Comparison of ENCODE assay signal across 17 cellular contexts in the genomic region with DNA sequence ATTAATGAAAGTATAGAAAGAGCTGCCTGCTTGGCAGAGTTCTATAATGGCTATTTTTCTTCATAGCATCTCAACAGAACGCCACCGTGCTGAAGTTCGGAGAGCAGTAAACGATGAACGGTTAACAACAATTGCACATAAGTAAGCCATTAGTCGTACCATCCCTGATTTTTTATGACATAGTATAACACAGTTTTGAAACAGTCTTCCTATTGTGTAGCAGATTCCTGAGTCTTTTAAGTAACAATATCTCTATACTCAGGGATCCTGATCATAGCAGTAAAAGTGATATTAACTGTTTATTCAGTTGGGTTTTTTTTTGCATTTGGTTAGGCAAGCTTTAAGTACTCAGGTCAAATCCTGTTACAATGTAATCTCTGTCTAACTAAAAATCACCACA. TPM values are rescaled to one million over a fixed set of nuclear protein-coding genes. Genes with fewer than 3 reads are reported as not detected.
A peak's percentile ranks its signal among the peaks of the same experiment; 100 is the strongest.
DNase-seq lines count a peak whose midpoint lies in the region; ATAC-seq and TF ChIP-seq lines count a peak whose summit lies in the region.
"Had no signal": no experiment of that assay in that cellular context is flagged by ENCODE, and none has a peak within 500 bp of the region (broad histone marks: within the 10 kb centered on the region; RNA-seq: fewer than 3 reads in every experiment).

No MANE protein-coding gene starts in this region.

- in situ Hi-C loops in SK-MEL-5 (cut with HindIII; ENCODE audit: low pct_unique_long_range_greater_than_20kb, low sequenced_read_pairs): no loop called here

- intact Hi-C loops in left ventricle myocardium inferior (cut with micrococcal nuclease): no loop called here

- H3K4me3 ChIP-seq in cardiac muscle cell (no peak overlapping the region), left ventricle myocardium inferior (no peak overlapping the region), mesendoderm (ENCODE audit: low read length) (no peak overlapping the region)
- H3K4me3 ChIP-seq: K562, PC-9 had no signal

- H2BK15ac ChIP-seq in mesendoderm (replicated peaks; ENCODE audit: low read depth): no peak overlapping the region

- peak overlapping the region; percentile 91 for H3K27ac ChIP-seq in cardiac muscle cell
- no peak overlapping the region for H3K27ac ChIP-seq in left ventricle myocardium inferior (replicated peaks)
- H3K27ac ChIP-seq in mesendoderm (ENCODE audit: low read depth, low read length): no peak overlapping the region
- H3K27ac ChIP-seq: 22Rv1, PC-9 had no signal

- no peak overlapping the region for H3K56ac ChIP-seq in mesendoderm (ENCODE audit: low read length)

- H4K8ac ChIP-seq in mesendoderm (ENCODE audit: low read depth, low read length): no peak overlapping the region

- H2BK120ac ChIP-seq in mesendoderm (ENCODE audit: low read depth, low read length): no peak overlapping the region

- H3K27me3 ChIP-seq in cardiac muscle cell: no peaks in the 10 kb centered on the region
- no peaks in the 10 kb centered on the region for H3K27me3 ChIP-seq in left ventricle myocardium inferior (ENCODE audit: low read depth)
- H3K27me3 ChIP-seq in mesendoderm (ENCODE audit: insufficient read depth, low read length, poor library complexity): no peaks in the 10 kb centered on the region

- H3K18ac ChIP-seq in mesendoderm (ENCODE audit: low read length): peak overlapping the region; percentile 60

- TF ChIP-seq CTCF in cardiac muscle cell (IDR thresholded peaks at IDR 0.05; ENCODE audit: low read depth, low read length): no peak
- no peak for TF ChIP-seq CTCF in left ventricle myocardium inferior (IDR thresholded peaks at IDR 0.05; ENCODE audit: borderline replicate concordance)

- H2AK5ac ChIP-seq in mesendoderm (ENCODE audit: low read length): no peak overlapping the region

- H3K4me1 ChIP-seq in cardiac muscle cell (ENCODE audit: low read depth) (peaks cover 22% of the 10 kb centered on the region), left ventricle myocardium inferior (no peaks in the 10 kb centered on the region), mesendoderm (ENCODE audit: control insufficient read depth, low read depth, low read length) (peaks cover 8% of the 10 kb centered on the region)

- peaks cover 3% of the 10 kb centered on the region for H3K79me2 ChIP-seq in mesendoderm (ENCODE audit: control insufficient read depth, insufficient read depth, low read length)

- H3K9me3 ChIP-seq in cardiac muscle cell (ENCODE audit: low read depth): no peaks in the 10 kb centered on the region
- no peaks in the 10 kb centered on the region for H3K9me3 ChIP-seq in left ventricle myocardium inferior (replicated peaks)

- no peak overlapping the region for H3K4ac ChIP-seq in mesendoderm (ENCODE audit: low read depth, low read length)

- peaks cover 10% of the 10 kb centered on the region for H3K36me3 ChIP-seq in cardiac muscle cell
- H3K36me3 ChIP-seq in left ventricle myocardium inferior: peaks cover 53% of the 10 kb centered on the region
- no peaks in the 10 kb centered on the region for H3K36me3 ChIP-seq in mesendoderm (ENCODE audit: control insufficient read depth, insufficient read depth, low read length)

- H3K4me2 ChIP-seq in mesendoderm (ENCODE audit: low read length): no peak overlapping the region
- H3K4me2 ChIP-seq: PC-9 had no signal

- DNase-seq in cardiac muscle cell (ENCODE audit: low read depth in 1 of 2, low spot score in 1 of 2) (no peak), left ventricle myocardium inferior (no peak), SK-MEL-5 (ENCODE audit: low read depth, low spot score) (peak; percentile 26), mesendoderm (no peak), DMS 273 (lab: John Stamatoyannopoulos, UW; ENCODE audit: unreplicated experiment) (no peak), NCI-H1417 (lab: John Stamatoyannopoulos, UW) (no peak)
- DNase-seq in activated effector memory CD4-positive, alpha-beta T cell treated with anti-CD3 and anti-CD28 coated beads, Interleukin-2, amount 50 U/mL, for 16 hours: no peak
- DNase-seq: C1 segment of cervical spinal cord, DMS53, H7, NCI-H1048, NCI-H226, NCI-H526 treated with DMSO at 0.1 percent for 48 hours, PC-9 had no signal

- H3K9ac ChIP-seq in mesendoderm (ENCODE audit: low read length): no peak overlapping the region

- no CpG with 5 or more reads among the region's 6 CpGs for WGBS in mesendoderm (ENCODE audit: extremely low coverage, insufficient coverage, low lambda C conversion rate)

- H3K79me1 ChIP-seq in mesendoderm (ENCODE audit: low read length): peaks cover 2% of the 10 kb centered on the region

- no peak for ATAC-seq in HG02970 (IDR thresholded peaks at IDR 0.05; ENCODE audit: low FRiP score, unreplicated experiment)
- ATAC-seq: K562 had no signal

- no peak overlapping the region for H4K5ac ChIP-seq in mesendoderm (ENCODE audit: low read length)

- H2BK5ac ChIP-seq in mesendoderm (ENCODE audit: low read length): no peak overlapping the region

- H3K23ac ChIP-seq in mesendoderm (ENCODE audit: low read length): no peak overlapping the region

RNA-seq across cellular contexts. Expression of gene EMSY, which starts 8.4 kb away (rescaled TPM):
- 34.4 and 74.4 TPM in 2 replicates for total RNA-seq in cardiac muscle cell
- 16.2 and 24.3 TPM in 2 replicates for polyA plus RNA-seq in cardiac muscle cell
- total RNA-seq in left ventricle myocardium inferior: 18.7 TPM
- 8.3 and 11.2 TPM in 2 replicates for total RNA-seq in SK-MEL-5 (2014; rRNA removed; shearing (Covaris generic))
- 11.1 and 11.6 TPM in 2 replicates for polyA plus RNA-seq in SK-MEL-5 (2015; cell fraction: cytosol; rRNA removed)
- 20.6 and 24.8 TPM in 2 replicates for polyA plus RNA-seq in SK-MEL-5 (2015; cell fraction: nucleus; rRNA removed)
- 16.3 TPM for polyA plus RNA-seq in mesendoderm (2013, experiment 1 of 2)
- polyA plus RNA-seq in mesendoderm (2013, experiment 2 of 2): 15.0 TPM
